Comparison of ENCODE assay signal across 8 cellular contexts in the genomic region with DNA sequence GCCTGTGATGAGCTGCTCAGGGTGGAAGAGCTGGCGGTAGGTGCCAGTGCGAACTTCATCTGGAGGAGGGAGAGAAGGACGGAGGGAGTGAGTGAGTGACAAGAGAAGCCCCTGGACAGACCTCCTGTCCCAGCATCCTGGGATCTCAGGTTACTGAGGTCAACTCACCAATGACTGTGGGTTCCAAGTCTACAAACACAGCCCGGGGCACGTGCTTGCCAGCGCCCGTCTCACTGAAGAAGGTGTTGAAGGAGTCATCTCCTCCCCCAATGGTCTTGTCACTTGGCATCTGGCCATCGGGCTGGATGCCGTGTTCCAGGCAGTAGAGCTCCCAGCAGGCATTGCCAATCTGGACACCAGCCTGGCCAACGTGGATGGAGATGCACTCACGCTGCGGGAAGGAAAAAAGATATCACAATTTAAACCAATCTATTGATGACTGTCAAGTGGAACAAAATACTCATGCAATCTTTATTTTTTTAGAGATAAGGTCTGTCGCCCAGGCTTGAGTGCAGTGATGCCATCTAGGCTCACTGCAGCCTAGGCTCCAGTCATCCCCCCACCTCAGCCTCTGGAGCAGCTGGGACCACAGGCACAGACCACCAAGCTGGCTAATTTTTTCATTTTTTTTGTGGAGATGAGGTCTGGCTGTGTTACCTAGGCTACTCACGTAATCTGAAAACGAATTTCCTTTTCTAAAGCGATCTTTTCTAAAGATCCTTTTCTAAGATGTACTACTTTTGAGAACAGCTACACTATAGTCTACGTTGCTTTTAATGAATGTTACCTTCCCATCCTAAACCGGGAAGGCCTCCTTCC. TPM values are rescaled to one million over a fixed set of nuclear protein-coding genes. Genes with fewer than 3 reads are reported as not detected.
A peak's percentile ranks its signal among the peaks of the same experiment; 100 is the strongest.
DNase-seq lines count a peak whose midpoint lies in the region; ATAC-seq and TF ChIP-seq lines count a peak whose summit lies in the region.

No MANE protein-coding gene starts in this region.

- TF ChIP-seq CTCF in WTC11 (IDR thresholded peaks at IDR 0.05) (no peak), foreskin fibroblast (IDR thresholded peaks at IDR 0.05; ENCODE audit: low read depth, low read length) (no peak), gastrocnemius medialis (IDR thresholded peaks at IDR 0.05 in 4 of 5, conservative IDR thresholded peaks at IDR 0.05 in 1 of 5) (no peak), GM20000 (IDR thresholded peaks at IDR 0.05; ENCODE audit: extremely low read depth, missing control alignments) (no peak)

- peaks cover 0 to 27% of the 10 kb centered on the region in 2 donors for H3K36me3 ChIP-seq in gastrocnemius medialis

- POLR2A ChIA-PET in WTC11 (lab: Charles Lee) = interaction anchor here (0.7 to 1.2 kb wide), 5 partner anchors 16 to 98 kb away, joined by 3 to 4 read pairs (median 3); no protein-coding TSS in a partner anchor

- H3K27me3 ChIP-seq in gastrocnemius medialis = no peaks in the 10 kb centered on the region

- no peak for ATAC-seq in WTC11
- ATAC-seq in gastrocnemius medialis = no peak

- H3K9me3 ChIP-seq in gastrocnemius medialis = no peaks in the 10 kb centered on the region

- CTCF ChIA-PET in WTC11 (lab: Charles Lee) = interaction anchor here (0.6 to 3.4 kb wide), 23 partner anchors 9 to 237 kb away, joined by 3 to 39 read pairs (median 5); partner anchors contain the start of genes DHH, LMBR1L, SPATS2 and TUBA1A

- H3K27me3 Mint-ChIP-seq in WTC11 (ENCODE audit: low read depth) = no peaks in the 10 kb centered on the region; the same call in 1 of the 2 replicates

- peak; percentile 12 for TF ChIP-seq POLR2A in GM18951 (IDR thresholded peaks at IDR 0.05; ENCODE audit: extremely low read depth, insufficient read depth, insufficient read length)
- no peak for TF ChIP-seq POLR2A in gastrocnemius medialis (IDR thresholded peaks at IDR 0.05)

- no peaks in the 10 kb centered on the region for H3K9me3 Mint-ChIP-seq in WTC11

- intact Hi-C loops in gastrocnemius medialis (cut with DNase I; ENCODE audit: low total_unique reads) = loop anchor here (1.0 to 2.0 kb wide), 4 partner anchors 19 to 69 kb away; partner anchors contain the start of genes KMT2D, LMBR1L and RHEBL1

- peak overlapping the region; percentile 85 to 100 for H3K4me3 ChIP-seq in foreskin fibroblast (ENCODE audit: low read depth in 1 of 2, low read length in 2 of 2)
- peak overlapping the region; percentile 82 to 100 (median 96) for H3K4me3 ChIP-seq in gastrocnemius medialis

- peak overlapping the region; percentile 99 for H3K27ac Mint-ChIP-seq in WTC11

- H3K4me1 Mint-ChIP-seq in WTC11 = peaks cover 19% of the 10 kb centered on the region

- no peak for DNase-seq in WTC11 (ENCODE audit: low spot score)
- no peak for DNase-seq in foreskin fibroblast
- DNase-seq in gastrocnemius medialis = no peak
- no peak for DNase-seq in NCI-H1092 (lab: John Stamatoyannopoulos, UW)
- no peak for DNase-seq in GM20000 (ENCODE audit: low spot score)
- DNase-seq in D341Med (ENCODE audit: low spot score) = no peak
- no peak for DNase-seq in DMS53 (lab: John Stamatoyannopoulos, UW)

- H3K27ac ChIP-seq in gastrocnemius medialis = peak overlapping the region; percentile 99 to 100 (median 100)

- in situ Hi-C loops in GM18951 (cut with MboI; ENCODE audit: low sequenced_read_pairs, unreplicated experiment) = no loop called here
- in situ Hi-C loops in gastrocnemius medialis (cut with MboI; ENCODE audit: low sequenced_read_pairs in 4 of 4) = loop anchor here in 1 of 4 donors (10.0 kb wide), 1 partner anchor 55 kb away; no protein-coding TSS in a partner anchor

- H3K36me3 Mint-ChIP-seq in WTC11 = peaks cover 40% of the 10 kb centered on the region

- peak overlapping the region; percentile 90 for H3K4me3 Mint-ChIP-seq in WTC11

- peaks cover 25 to 30% of the 10 kb centered on the region in 2 donors for H3K4me1 ChIP-seq in gastrocnemius medialis

TF ChIP-seq in WTC11, 78 proteins besides CTCF, POLR2A, EP300 and RAD21:
- no peak for TF ChIP-seq NR2C2 (CRISPR knock-in tag; IDR thresholded peaks at IDR 0.05)
- TF ChIP-seq ZNF219 (CRISPR knock-in tag; IDR thresholded peaks at IDR 0.05; ENCODE audit: borderline replicate concordance) = no peak
- TF ChIP-seq FOXJ3 (CRISPR knock-in tag; IDR thresholded peaks at IDR 0.05; ENCODE audit: borderline replicate concordance) = no peak
- TF ChIP-seq ZNF121 (CRISPR knock-in tag; IDR thresholded peaks at IDR 0.05) = no peak
- no peak for TF ChIP-seq JUN (CRISPR knock-in tag; IDR thresholded peaks at IDR 0.05)
- no peak for TF ChIP-seq TEAD4 (CRISPR knock-in tag; IDR thresholded peaks at IDR 0.05)
- TF ChIP-seq NR3C1 (CRISPR knock-in tag; conservative IDR thresholded peaks at IDR 0.05; ENCODE audit: low read depth) = no peak
- TF ChIP-seq TEAD1 (CRISPR knock-in tag; IDR thresholded peaks at IDR 0.05) = no peak
- no peak for TF ChIP-seq EMX1 (CRISPR knock-in tag; IDR thresholded peaks at IDR 0.05)
- no peak for TF ChIP-seq GTF2I (CRISPR knock-in tag; conservative IDR thresholded peaks at IDR 0.05)
- no peak for TF ChIP-seq ZNF396 (CRISPR knock-in tag; IDR thresholded peaks at IDR 0.05; ENCODE audit: borderline replicate concordance)
- no peak for TF ChIP-seq ATF1 (CRISPR knock-in tag; IDR thresholded peaks at IDR 0.05)
- no peak for TF ChIP-seq CDX4 (CRISPR knock-in tag; IDR thresholded peaks at IDR 0.05; ENCODE audit: borderline replicate concordance)

RNA-seq across cellular contexts. Expression of gene TUBA1B, which starts 1.7 kb away (rescaled TPM):
- total RNA-seq in WTC11 (2021) (1,806 to 1,997 TPM (median 1,954 TPM) in 3 replicates), gastrocnemius medialis (1,000 to 10,000 TPM in 1 of 4 donors, 100 to 1,000 TPM in 3; 124 to 1,632 (median 402) TPM)

RNA-seq across cellular contexts. Expression of gene LMBR1L, which starts 18.9 kb away (rescaled TPM):
- 52.8 to 78.2 TPM (median 53.1 TPM) in 3 replicates for total RNA-seq in WTC11 (2021)
- 10 to 100 TPM; 11.1 to 27.2 (median 15.9) TPM for total RNA-seq in gastrocnemius medialis

RNA-seq across cellular contexts. Expression of gene DHH, which starts 34.9 kb away (rescaled TPM):
- total RNA-seq in WTC11 (2021) = 0.15 TPM in 1 of 3 replicates, not detected in the others
- total RNA-seq in gastrocnemius medialis = under 1 TPM in 3 of 4 donors, not detected in 1; 0.09 to 0.36 (median 0.15) TPM

RNA-seq across cellular contexts. Expression of gene TUBA1A, which starts 59.3 kb away (rescaled TPM):
- total RNA-seq in WTC11 (2021) (195 to 226 TPM (median 203 TPM) in 3 replicates), gastrocnemius medialis (10 to 100 TPM; 14.7 to 68.0 (median 25.1) TPM)

RNA-seq across cellular contexts. Expression of gene RHEBL1, which starts 59.8 kb away (rescaled TPM):
- total RNA-seq in WTC11 (2021) (6.4 to 9.0 TPM (median 6.9 TPM) in 3 replicates), gastrocnemius medialis (under 1 TPM in 2 of 4 donors, not detected in 2; 0.46 to 0.71 TPM)
